In genomic region chr22:41256254-41256897, GRCh38 we compare ENCODE assay signal across 1 cellular context.
TF ChIP-seq lines count a peak whose summit lies in the region.

No MANE protein-coding gene starts in this region.

TF ChIP-seq in WTC11, 78 proteins besides CTCF, POLR2A, EP300 and RAD21 (continued from another document):
- TF ChIP-seq, protein P1, sequence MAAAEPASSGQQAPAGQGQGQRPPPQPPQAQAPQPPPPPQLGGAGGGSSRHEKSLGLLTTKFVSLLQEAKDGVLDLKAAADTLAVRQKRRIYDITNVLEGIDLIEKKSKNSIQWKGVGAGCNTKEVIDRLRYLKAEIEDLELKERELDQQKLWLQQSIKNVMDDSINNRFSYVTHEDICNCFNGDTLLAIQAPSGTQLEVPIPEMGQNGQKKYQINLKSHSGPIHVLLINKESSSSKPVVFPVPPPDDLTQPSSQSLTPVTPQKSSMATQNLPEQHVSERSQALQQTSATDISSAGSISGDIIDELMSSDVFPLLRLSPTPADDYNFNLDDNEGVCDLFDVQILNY (CRISPR knock-in tag; IDR thresholded peaks at IDR 0.05), result no peak
- no peak for TF ChIP-seq NR3C1 (CRISPR knock-in tag; conservative IDR thresholded peaks at IDR 0.05; ENCODE audit: low read depth)
